8 cellular contexts compared by ENCODE assay signal in the genomic region with DNA sequence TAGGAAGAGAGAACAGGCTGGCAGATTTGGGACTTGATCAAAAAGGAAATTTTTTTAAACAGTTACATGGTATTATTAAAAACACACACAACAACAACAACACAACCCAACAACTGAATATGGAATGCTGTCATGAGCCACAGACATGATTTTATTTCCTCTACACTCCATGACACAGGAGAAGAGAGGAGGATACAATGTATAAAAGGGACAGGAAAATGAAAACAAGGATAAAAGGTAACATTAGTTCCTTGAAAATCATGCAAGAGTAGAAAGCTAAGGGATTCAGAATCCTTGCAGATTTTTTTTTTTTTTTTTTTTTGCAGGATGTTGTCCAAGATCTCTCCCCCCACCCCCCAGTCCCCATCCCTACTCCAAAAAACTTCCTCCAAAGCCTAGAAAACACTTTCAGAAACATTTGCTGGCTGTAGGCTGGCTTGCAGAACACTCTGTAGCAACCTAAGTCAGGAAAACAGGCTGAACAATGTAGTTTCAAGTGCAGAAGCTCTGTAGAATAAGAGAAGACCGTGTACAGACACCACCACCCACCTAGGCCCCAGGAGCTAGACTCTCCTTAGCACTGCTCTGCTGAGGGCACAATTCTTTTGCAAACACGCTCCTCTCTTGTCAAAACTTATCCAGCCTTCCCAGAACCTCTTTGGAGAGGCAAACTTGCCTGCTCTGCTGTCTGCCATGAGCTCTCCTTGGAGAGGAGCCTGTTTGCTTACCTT. TPM values are rescaled to one million over a fixed set of nuclear protein-coding genes. Genes with fewer than 3 reads are reported as not detected.
DNase-seq lines count a peak whose midpoint lies in the region; ATAC-seq and TF ChIP-seq lines count a peak whose summit lies in the region.

No MANE protein-coding gene starts in this region.

- H2AFZ ChIP-seq in OCI-LY7 (ENCODE audit: low read length) = no peak overlapping the region

- POLR2A ChIA-PET in OCI-LY7 (lab: Charles Lee) = interaction anchor here (0.6 to 1.7 kb wide), 18 partner anchors 9 to 263 kb away, joined by 3 to 12 read pairs (median 4); no protein-coding TSS in a partner anchor

- H3K27me3 ChIP-seq in mononuclear cell (ENCODE audit: insufficient read depth, low read length) = no peaks in the 10 kb centered on the region

- TF ChIP-seq CTCF in OCI-LY7 (conservative IDR thresholded peaks at IDR 0.05; ENCODE audit: low read length) = no peak

- no peaks in the 10 kb centered on the region for H3K9me3 ChIP-seq in OCI-LY7 (ENCODE audit: low read length)
- no peaks in the 10 kb centered on the region for H3K9me3 ChIP-seq in mononuclear cell (ENCODE audit: low read depth, low read length)

- no peak for ATAC-seq in GM18502 (IDR thresholded peaks at IDR 0.05; ENCODE audit: poor library complexity, unreplicated experiment)
- ATAC-seq in HG03521 (IDR thresholded peaks at IDR 0.05; ENCODE audit: unreplicated experiment) = no peak

- peaks cover 29% of the 10 kb centered on the region; the same call in 1 of the 2 replicates for H3K36me3 ChIP-seq in OCI-LY7 (ENCODE audit: insufficient read depth, low read length)

- H3K27ac ChIP-seq in OCI-LY7 (ENCODE audit: low read depth, low read length, poor library complexity, severe bottlenecking) (peak overlapping the region; percentile 90), caudate nucleus (ENCODE audit: low read depth, low read length) (peak overlapping the region; percentile 100)

- peak overlapping the region; percentile 74 for H3K4me3 ChIP-seq in OCI-LY7 (ENCODE audit: low read depth, low read length, poor library complexity, severe bottlenecking)
- peak overlapping the region; percentile 37 for H3K4me3 ChIP-seq in mononuclear cell (ENCODE audit: low read length)

- CTCF ChIA-PET in OCI-LY7 (lab: Charles Lee; ENCODE audit: unreplicated experiment) = interaction anchor here (0.8 to 1.6 kb wide), 3 partner anchors 8 to 83 kb away, joined by 3 to 5 read pairs (median 3); no protein-coding TSS in a partner anchor

- DNase-seq in NCI-H1105 treated with DMSO at 0.1 percent for 48 hours (lab: John Stamatoyannopoulos, UW) (peak; percentile 50), NCI-H1105 (lab: John Stamatoyannopoulos, UW) (no peak), OCI-LY7 (ENCODE audit: low spot score) (peak; percentile 53), caudate nucleus (lab: John Stamatoyannopoulos, UW) (peak in 32 of 61 donors; percentile 8 to 81 (median 33)), NCI-H774 (lab: John Stamatoyannopoulos, UW) (no peak)

- H3K79me2 ChIP-seq in OCI-LY7 (ENCODE audit: insufficient read depth, low read depth, low read length) = peaks cover 59% of the 10 kb centered on the region

- peaks cover 81% of the 10 kb centered on the region for H3K4me1 ChIP-seq in OCI-LY7 (ENCODE audit: insufficient read depth, low read length, poor library complexity, severe bottlenecking)
- H3K4me1 ChIP-seq in mononuclear cell (ENCODE audit: insufficient read depth, low read length) = peaks cover 100% of the 10 kb centered on the region

- H3K4me2 ChIP-seq in OCI-LY7 (ENCODE audit: low read length) = peak overlapping the region; percentile 98

- BruUV-seq in OCI-LY7 (replicated peaks; lab: Mats Ljungman, UMichigan) = no TSS peak

- no peaks in the 10 kb centered on the region; the same call in 1 of the 2 replicates for H4K20me1 ChIP-seq in OCI-LY7 (ENCODE audit: insufficient read depth, low read length)

- no peaks in the 10 kb centered on the region for H3K9me2 ChIP-seq in OCI-LY7 (ENCODE audit: insufficient read depth, low read length)

- intact Hi-C loops in OCI-LY7 (cut with micrococcal nuclease; ENCODE audit: unreplicated experiment) = loop anchor here (2.0 to 10.0 kb wide), 3 partner anchors 57 to 1689 kb away; a partner anchor contains a TSS

RNA-seq across cellular contexts. Expression of a gene that starts 0.8 kb away (rescaled TPM):
- 26.1 and 30.4 TPM in 2 replicates for total RNA-seq in OCI-LY7 (2014; rRNA removed; shearing (Covaris generic))
- 69.1 and 77.0 TPM in 2 replicates for total RNA-seq in OCI-LY7 (2022)
- 18.7 TPM for total RNA-seq in mononuclear cell

Comparison
In these comparisons a context has a peak if more than half of its experiments do, and no peak if none do; other contexts are left out.
1. DNase-seq: peak in NCI-H1105 treated with DMSO at 0.1 percent for 48 hours (single experiment), OCI-LY7 (single experiment) and caudate nucleus (32 of 61); none in NCI-H1105 (single experiment) and NCI-H774 (single experiment).